19 cellular contexts compared by ENCODE assay signal in the genomic region with DNA sequence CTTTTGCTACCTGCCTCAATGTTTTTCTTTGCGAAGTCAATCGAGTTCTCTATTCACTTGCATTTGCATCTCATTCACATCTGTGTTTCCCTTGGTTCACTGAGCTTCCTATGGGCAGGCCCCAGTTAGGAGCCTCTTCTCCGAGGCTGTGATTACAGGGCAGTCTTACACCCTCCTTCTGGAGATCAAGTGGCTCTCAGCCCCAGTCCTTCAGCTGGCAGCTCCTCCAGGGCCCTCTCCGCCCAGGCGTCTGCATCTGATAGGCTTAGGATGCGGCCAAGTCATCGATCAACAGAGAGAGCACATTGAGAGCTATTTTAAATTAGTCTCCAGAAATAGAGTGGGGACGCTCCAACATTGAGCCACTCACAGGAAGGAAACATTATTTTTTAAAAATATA. TPM values are rescaled to one million over a fixed set of nuclear protein-coding genes. Genes with fewer than 3 reads are reported as not detected.
DNase-seq lines count a peak whose midpoint lies in the region; ATAC-seq and TF ChIP-seq lines count a peak whose summit lies in the region.
"Had no signal": no experiment of that assay in that cellular context is flagged by ENCODE, and none has a peak within 500 bp of the region (broad histone marks: within the 10 kb centered on the region; RNA-seq: fewer than 3 reads in every experiment).

No MANE protein-coding gene starts in this region.

- CTCF ChIA-PET in AG04450 (lab: Charles Lee), result interaction anchor here (0.6 to 4.1 kb wide), 3 partner anchors 12 to 156 kb away, joined by 3 to 19 read pairs (median 3); no protein-coding TSS in a partner anchor

- no peak overlapping the region for H3K4me3 Mint-ChIP-seq in endothelial cell (ENCODE audit: unreplicated experiment)
- peak overlapping the region; percentile 35 for H3K4me3 Mint-ChIP-seq in osteocyte (ENCODE audit: unreplicated experiment)
- H3K4me3 Mint-ChIP-seq in immature natural killer cell, result no peak overlapping the region
- H3K4me3 Mint-ChIP-seq: activated CD4-positive, alpha-beta T cell treated with anti-CD3 and anti-CD28 coated beads, Interleukin-2, amount 10 ng/mL, durations not matched to agents 7 days and 5 days; stimulated activated naive B cell treated with anti-CD40 and anti-IgM and Interleukin-4, amounts not matched to agents 10 μg/mL and 1 μg/mL and 100 μg/mL, for 72 hours had no signal

- H3K27me3 Mint-ChIP-seq in endothelial cell (ENCODE audit: unreplicated experiment) (peaks cover 12% of the 10 kb centered on the region), osteocyte (ENCODE audit: unreplicated experiment) (no peaks in the 10 kb centered on the region), immature natural killer cell (ENCODE audit: low read depth in 3 of 3) (peaks cover 0 to 2% (median 0%) of the 10 kb centered on the region in 3 donors)
- H3K27me3 Mint-ChIP-seq: activated CD4-positive, alpha-beta T cell treated with anti-CD3 and anti-CD28 coated beads, Interleukin-2, amount 10 ng/mL, durations not matched to agents 7 days and 5 days; stimulated activated naive B cell treated with anti-CD40 and anti-IgM and Interleukin-4, amounts not matched to agents 10 μg/mL and 1 μg/mL and 100 μg/mL, for 72 hours had no signal

- no peak for ATAC-seq in HG02938 (IDR thresholded peaks at IDR 0.05; ENCODE audit: unreplicated experiment)
- ATAC-seq: stimulated activated naive B cell treated with anti-CD40 and anti-IgM and Interleukin-4, amounts not matched to agents 10 μg/mL and 1 μg/mL and 100 μg/mL, for 72 hours had no signal

- no peak overlapping the region; the same call in 1 of the 2 replicates for H3K4me3 ChIP-seq in AG04450 (ENCODE audit: low read depth, low read length)
- H3K4me3 ChIP-seq in coronary artery, result no peak overlapping the region
- H3K4me3 ChIP-seq: HAP-1, spleen had no signal

- no peaks in the 10 kb centered on the region; the same call in 1 of the 2 replicates for H3K9me3 ChIP-seq in AG04450 (ENCODE audit: control insufficient read depth, insufficient read depth, low read length)
- H3K9me3 ChIP-seq: HAP-1, spleen had no signal

- H3K27me3 ChIP-seq in AG04450 (ENCODE audit: control insufficient read depth, insufficient read depth, low read length), result no peaks in the 10 kb centered on the region
- H3K27me3 ChIP-seq: spleen had no signal

- POLR2A ChIA-PET in AG04450 (lab: Yijun Ruan, JAX), result interaction anchor here (0.6 to 1.1 kb wide), 2 partner anchors 34 to 167 kb away, joined by 3 read pairs; no protein-coding TSS in a partner anchor

- H3K27ac Mint-ChIP-seq in endothelial cell (ENCODE audit: unreplicated experiment), result peak overlapping the region; percentile 81
- peak overlapping the region; percentile 83 for H3K27ac Mint-ChIP-seq in osteocyte (ENCODE audit: unreplicated experiment)
- no peak overlapping the region for H3K27ac Mint-ChIP-seq in immature natural killer cell
- H3K27ac Mint-ChIP-seq: activated CD4-positive, alpha-beta T cell treated with anti-CD3 and anti-CD28 coated beads, Interleukin-2, amount 10 ng/mL, durations not matched to agents 7 days and 5 days; stimulated activated naive B cell treated with anti-CD40 and anti-IgM and Interleukin-4, amounts not matched to agents 10 μg/mL and 1 μg/mL and 100 μg/mL, for 72 hours had no signal

- H3K36me3 Mint-ChIP-seq in endothelial cell (ENCODE audit: low read depth, unreplicated experiment), result peaks cover 36% of the 10 kb centered on the region
- peaks cover 21% of the 10 kb centered on the region for H3K36me3 Mint-ChIP-seq in osteocyte (ENCODE audit: unreplicated experiment)
- H3K36me3 Mint-ChIP-seq in immature natural killer cell, result peaks cover 0 to 5% (median 0%) of the 10 kb centered on the region in 3 donors

- TF ChIP-seq CTCF in AG04450 (IDR thresholded peaks at IDR 0.05; ENCODE audit: low read depth, low read length), result no peak
- no peak for TF ChIP-seq CTCF in endothelial cell (IDR thresholded peaks at IDR 0.05; ENCODE audit: unreplicated experiment)
- TF ChIP-seq CTCF in osteocyte (IDR thresholded peaks at IDR 0.05), result no peak
- no peak for TF ChIP-seq CTCF in coronary artery (IDR thresholded peaks at IDR 0.05)

- H3K4me1 Mint-ChIP-seq in endothelial cell (ENCODE audit: unreplicated experiment), result peaks cover 71% of the 10 kb centered on the region
- peaks cover 68% of the 10 kb centered on the region for H3K4me1 Mint-ChIP-seq in osteocyte (ENCODE audit: unreplicated experiment)
- H3K4me1 Mint-ChIP-seq in immature natural killer cell, result peaks cover 28 to 55% of the 10 kb centered on the region in 2 donors

- H3K27ac ChIP-seq in AG04450 (ENCODE audit: low read depth, low read length), result peak overlapping the region; percentile 74
- no peak overlapping the region for H3K27ac ChIP-seq in coronary artery
- H3K27ac ChIP-seq: epithelial cell of prostate, parathyroid adenoma, spleen had no signal

- H3K9me3 Mint-ChIP-seq in endothelial cell (ENCODE audit: unreplicated experiment) (no peaks in the 10 kb centered on the region), osteocyte (ENCODE audit: unreplicated experiment) (no peaks in the 10 kb centered on the region), immature natural killer cell (no peaks in the 10 kb centered on the region)
- H3K9me3 Mint-ChIP-seq: activated CD4-positive, alpha-beta T cell treated with anti-CD3 and anti-CD28 coated beads, Interleukin-2, amount 10 ng/mL, durations not matched to agents 7 days and 5 days; stimulated activated naive B cell treated with anti-CD40 and anti-IgM and Interleukin-4, amounts not matched to agents 10 μg/mL and 1 μg/mL and 100 μg/mL, for 72 hours had no signal

- DNase-seq in AG04450 (ENCODE audit: low read depth, low spot score) (no peak), NCI-H2227 treated with DMSO at 0.1 percent for 48 hours (lab: John Stamatoyannopoulos, UW) (peak; percentile 22), endothelial cell (ENCODE audit: low spot score) (no peak), osteocyte (ENCODE audit: extremely low spot score, unreplicated experiment) (no peak), immature natural killer cell (no peak), coronary artery (ENCODE audit: low spot score) (no peak)
- no peak for DNase-seq in effector CD8-positive, alpha-beta T cell (lab: John Stamatoyannopoulos, UW)
- DNase-seq: activated CD4-positive, alpha-beta T cell treated with anti-CD3 and anti-CD28 coated beads, Interleukin-2, amount 10 ng/mL, durations not matched to agents 7 days and 5 days; activated T-cell treated with anti-CD3 and anti-CD28 coated beads, Interleukin-2, amount 50 U/mL, for 1 hour; GDM1; kidney; NCI-H1048; NCI-H345; spleen; stimulated activated naive B cell treated with anti-CD40 and anti-IgM and Interleukin-4, amounts not matched to agents 10 μg/mL and 1 μg/mL and 100 μg/mL, for 72 hours had no signal

RNA-seq across cellular contexts. Expression of a gene that starts 44.2 kb away (rescaled TPM):
- 42.4 and 44.0 TPM in 2 replicates for polyA plus RNA-seq in AG04450 (2011; rRNA removed)
- polyA minus RNA-seq in AG04450 (2011; rRNA and poly(A)+ RNA removed), result 83.4 and 103 TPM in 2 replicates
- total RNA-seq in endothelial cell (ENCODE audit: unreplicated experiment), result 137 TPM
- 66.6 and 71.8 TPM in 2 replicates for total RNA-seq in osteocyte
- 10 to 100 TPM; 11.7 to 19.4 (median 18.6) TPM for polyA plus RNA-seq in immature natural killer cell

Comparison
In these comparisons a context has a peak if more than half of its experiments do, and no peak if none do; other contexts are left out.
1. H3K27ac Mint-ChIP-seq: peak in endothelial cell (single experiment) and osteocyte (single experiment); none in immature natural killer cell (0 of 6).